In genomic region chr18:28706397-28706796, GRCh38 we compare ENCODE assay signal across 3 cellular contexts.
"Had no signal": no experiment of that assay in that cellular context is flagged by ENCODE, and none has a peak within 500 bp of the region (broad histone marks: within the 10 kb centered on the region; RNA-seq: fewer than 3 reads in every experiment).

No MANE protein-coding gene starts in this region.

- H3K4me3 ChIP-seq: GM12878 had no signal

- DNase-seq: GDM1, GF-D8 had no signal
